ENCODE assay signal across 20 cellular contexts in the genomic region with DNA sequence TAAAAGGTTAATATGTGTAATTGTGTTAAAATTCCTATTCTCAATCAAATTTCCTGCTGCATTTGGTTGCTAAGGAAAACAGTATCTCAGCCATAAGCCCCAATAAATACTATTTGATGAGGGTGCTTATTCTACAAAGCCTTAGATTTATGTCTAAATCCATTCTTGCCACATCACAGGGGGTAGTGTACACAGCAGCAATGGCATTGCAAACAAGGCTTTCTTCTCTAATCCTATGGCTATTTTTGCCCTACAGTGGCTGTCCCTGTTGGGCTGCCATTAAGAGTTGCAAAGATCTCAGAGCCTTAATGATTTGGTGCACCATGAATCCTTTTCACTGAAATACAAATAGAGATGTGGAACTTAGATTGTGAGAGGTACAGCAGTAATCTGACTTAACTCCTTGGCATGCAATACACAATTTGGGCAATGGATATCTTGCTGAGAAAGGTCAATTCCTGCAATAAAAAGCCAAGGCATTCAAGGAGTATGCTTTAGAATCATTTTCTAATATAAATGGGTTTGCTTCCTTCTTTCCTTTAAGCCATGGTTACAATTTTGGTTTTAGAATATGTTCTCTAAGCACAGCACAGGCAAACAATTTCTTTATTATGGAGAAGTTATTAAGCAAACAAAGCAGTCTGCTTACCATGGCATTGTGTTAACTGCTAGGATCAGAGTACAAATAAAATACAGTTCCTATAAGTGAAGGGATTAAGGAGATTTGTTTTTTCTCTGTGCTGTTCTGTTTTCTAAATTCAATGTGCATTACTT. TPM values are rescaled to one million over a fixed set of nuclear protein-coding genes. Genes with fewer than 3 reads are reported as not detected.
A peak's percentile ranks its signal among the peaks of the same experiment; 100 is the strongest.
DNase-seq lines count a peak whose midpoint lies in the region; ATAC-seq and TF ChIP-seq lines count a peak whose summit lies in the region.
"Had no signal": no experiment of that assay in that cellular context is flagged by ENCODE, and none has a peak within 500 bp of the region (broad histone marks: within the 10 kb centered on the region; RNA-seq: fewer than 3 reads in every experiment).

No MANE protein-coding gene starts in this region.

- H3K4me3 ChIP-seq in endodermal cell (ENCODE audit: low read length) (peak overlapping the region; percentile 27), tibial nerve (no peak overlapping the region)
- H3K4me3 ChIP-seq: A549, K562 had no signal

- no peak for TF ChIP-seq CTCF in endodermal cell (conservative IDR thresholded peaks at IDR 0.05)
- no peak for TF ChIP-seq CTCF in tibial nerve (IDR thresholded peaks at IDR 0.05)

- peaks cover 18% of the 10 kb centered on the region for H3K4me1 Mint-ChIP-seq in endodermal cell
- no peaks in the 10 kb centered on the region for H3K4me1 Mint-ChIP-seq in activated T-helper 17 cell treated with anti-CD3 and anti-CD28 coated beads, Interleukin-2, amount 50 U/mL, for 72 hours

- H3K27ac ChIP-seq in endodermal cell (ENCODE audit: low read depth, low read length) (no peak overlapping the region), tibial nerve (no peak overlapping the region)
- H3K27ac ChIP-seq: A549 had no signal

- POLR2A ChIA-PET in HEK293T (lab: Yijun Ruan, JAX) = no interaction called here

- TF ChIP-seq EP300 in tibial nerve (IDR thresholded peaks at IDR 0.05) = no peak

- no peak for ATAC-seq in activated T-helper 17 cell treated with anti-CD3 and anti-CD28 coated beads, Interleukin-2, amount 50 U/mL, for 72 hours (replicated peaks)
- ATAC-seq: A549, K562, Panc1, Right ventricle myocardium inferior had no signal

- H3K4me3 Mint-ChIP-seq in endodermal cell = no peak overlapping the region
- H3K4me3 Mint-ChIP-seq in activated T-helper 17 cell treated with anti-CD3 and anti-CD28 coated beads, Interleukin-2, amount 50 U/mL, for 72 hours = no peak overlapping the region

- H3K27ac Mint-ChIP-seq in endodermal cell = no peak overlapping the region
- no peak overlapping the region for H3K27ac Mint-ChIP-seq in activated T-helper 17 cell treated with anti-CD3 and anti-CD28 coated beads, Interleukin-2, amount 50 U/mL, for 72 hours

- H3K36me3 Mint-ChIP-seq in endodermal cell (ENCODE audit: low read depth) = no peaks in the 10 kb centered on the region
- peaks cover 99% of the 10 kb centered on the region for H3K36me3 Mint-ChIP-seq in activated T-helper 17 cell treated with anti-CD3 and anti-CD28 coated beads, Interleukin-2, amount 50 U/mL, for 72 hours (ENCODE audit: low read depth)

- H3K4me1 ChIP-seq in endodermal cell (ENCODE audit: control insufficient read depth, insufficient read depth, low read length) (peaks cover 11% of the 10 kb centered on the region), tibial nerve (no peaks in the 10 kb centered on the region)
- H3K4me1 ChIP-seq: A549 had no signal

- peaks cover 3% of the 10 kb centered on the region for H3K27me3 Mint-ChIP-seq in endodermal cell (ENCODE audit: insufficient read depth)
- H3K27me3 Mint-ChIP-seq in activated T-helper 17 cell treated with anti-CD3 and anti-CD28 coated beads, Interleukin-2, amount 50 U/mL, for 72 hours = no peaks in the 10 kb centered on the region

- CTCF ChIA-PET in HEK293T (lab: Yijun Ruan, JAX) = no interaction called here

- TF ChIP-seq POLR2A in tibial nerve (IDR thresholded peaks at IDR 0.05) = no peak

- no peaks in the 10 kb centered on the region for H3K36me3 ChIP-seq in endodermal cell (ENCODE audit: control insufficient read depth, insufficient read depth, low read length)
- peaks cover 0 to 11% (median 0%) of the 10 kb centered on the region in 3 donors for H3K36me3 ChIP-seq in tibial nerve

- H3K27me3 ChIP-seq in endodermal cell (ENCODE audit: control insufficient read depth, insufficient read depth, low read length, poor library complexity, severe bottlenecking) = no peaks in the 10 kb centered on the region
- no peaks in the 10 kb centered on the region for H3K27me3 ChIP-seq in tibial nerve

- peaks cover 5% of the 10 kb centered on the region for H3K9me3 ChIP-seq in endodermal cell (ENCODE audit: control insufficient read depth, low read length)
- H3K9me3 ChIP-seq in tibial nerve = no peaks in the 10 kb centered on the region
- H3K9me3 ChIP-seq: A549, SK-N-SH had no signal

- DNase-seq in NCI-H345 (lab: John Stamatoyannopoulos, UW) (peak; percentile 35), NCI-H345 treated with DMSO at 0.1 percent for 48 hours (lab: John Stamatoyannopoulos, UW; ENCODE audit: unreplicated experiment) (no peak), HEK293T (ENCODE audit: extremely low spot score) (no peak), NCI-H2227 treated with DMSO at 0.1 percent for 48 hours (lab: John Stamatoyannopoulos, UW) (peak; percentile 81), endodermal cell (no peak), tibial nerve (ENCODE audit: low spot score in 2 of 2) (no peak)
- DNase-seq in stimulated activated naive CD4-positive, alpha-beta T cell treated with Interleukin-2 at 50 U/mL for 16 hours (lab: John Stamatoyannopoulos, UW) = no peak
- DNase-seq: AML-193, Calu3, GOT3, NCI-H1048, NCI-H2029, NCI-H446 treated with DMSO at 0.1 percent for 48 hours, SK-N-SH, T-helper 1 cell had no signal

- H3K9me3 Mint-ChIP-seq in endodermal cell = no peaks in the 10 kb centered on the region
- no peaks in the 10 kb centered on the region for H3K9me3 Mint-ChIP-seq in activated T-helper 17 cell treated with anti-CD3 and anti-CD28 coated beads, Interleukin-2, amount 50 U/mL, for 72 hours

- no peak overlapping the region for H3K9ac ChIP-seq in endodermal cell (ENCODE audit: extremely low read depth, low read length, poor library complexity, severe bottlenecking)
- H3K9ac ChIP-seq: SK-N-SH had no signal

TF ChIP-seq in HEK293T, 16 proteins besides CTCF, POLR2A, EP300 and RAD21:
- TF ChIP-seq FOXA1 (IDR thresholded peaks at IDR 0.05) (peak; percentile 89), CTBP1 (IDR thresholded peaks at IDR 0.05; ENCODE audit: borderline replicate concordance) (no peak)
- TF ChIP-seq, protein P1, sequence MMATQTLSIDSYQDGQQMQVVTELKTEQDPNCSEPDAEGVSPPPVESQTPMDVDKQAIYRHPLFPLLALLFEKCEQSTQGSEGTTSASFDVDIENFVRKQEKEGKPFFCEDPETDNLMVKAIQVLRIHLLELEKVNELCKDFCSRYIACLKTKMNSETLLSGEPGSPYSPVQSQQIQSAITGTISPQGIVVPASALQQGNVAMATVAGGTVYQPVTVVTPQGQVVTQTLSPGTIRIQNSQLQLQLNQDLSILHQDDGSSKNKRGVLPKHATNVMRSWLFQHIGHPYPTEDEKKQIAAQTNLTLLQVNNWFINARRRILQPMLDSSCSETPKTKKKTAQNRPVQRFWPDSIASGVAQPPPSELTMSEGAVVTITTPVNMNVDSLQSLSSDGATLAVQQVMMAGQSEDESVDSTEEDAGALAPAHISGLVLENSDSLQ (IDR thresholded peaks at IDR 0.05) = peak; percentile 52; the same call in 1 of the 2 replicates

RNA-seq across cellular contexts. Expression of a gene that starts 36.8 kb away (rescaled TPM):
- total RNA-seq in endodermal cell = 1 to 10 TPM; 1.5 to 1.9 TPM
- polyA plus RNA-seq in endodermal cell (2013, experiment 1 of 2) = 0.18 TPM
- not detected for polyA plus RNA-seq in endodermal cell (2013, experiment 2 of 2)
- 10 to 100 TPM; 31.3 to 32.2 TPM for total RNA-seq in activated T-helper 17 cell treated with anti-CD3 and anti-CD28 coated beads, Interleukin-2, amount 50 U/mL, for 72 hours
- 1 to 10 TPM; 1.3 to 5.7 (median 2.8) TPM for total RNA-seq in tibial nerve
- polyA plus RNA-seq: SK-N-SH had no signal

Comparison
In these comparisons a context has a peak if more than half of its experiments do, and no peak if none do; other contexts are left out.
1. DNase-seq: peak in NCI-H345 (single experiment) and NCI-H2227 treated with DMSO at 0.1 percent for 48 hours (single experiment); none in NCI-H345 treated with DMSO at 0.1 percent for 48 hours (single experiment), HEK293T (single experiment), endodermal cell (single experiment), tibial nerve (0 of 2) and stimulated activated naive CD4-positive, alpha-beta T cell treated with Interleukin-2 at 50 U/mL for 16 hours (single experiment).
2. RNA of a gene that starts 36.8 kb away (total RNA-seq): 31.3 to 32.2 TPM in activated T-helper 17 cell treated with anti-CD3 and anti-CD28 coated beads, Interleukin-2, amount 50 U/mL, for 72 hours; 1.3 to 5.7 TPM in tibial nerve and 1.5 to 1.9 TPM in endodermal cell; every median in the first group is over 4 times any median in the second.